In genomic region chr2:209680596-209680995, GRCh38 we compare ENCODE assay signal across 15 cellular contexts.
DNase-seq lines count a peak whose midpoint lies in the region; ATAC-seq lines count a peak whose summit lies in the region.
"Had no signal": no experiment of that assay in that cellular context is flagged by ENCODE, and none has a peak within 500 bp of the region (broad histone marks: within the 10 kb centered on the region; RNA-seq: fewer than 3 reads in every experiment).

No MANE protein-coding gene starts in this region.

- DNase-seq in NCI-H82 (lab: John Stamatoyannopoulos, UW) (peak; percentile 22), NCI-H82 treated with DMSO at 0.1 percent for 48 hours (lab: John Stamatoyannopoulos, UW; ENCODE audit: unreplicated experiment) (no peak), NCI-H1930 (lab: John Stamatoyannopoulos, UW) (peak; percentile 11 to 35), mucosa of gallbladder (ENCODE audit: low spot score) (peak; percentile 58), SK-N-DZ (ENCODE audit: low spot score) (no peak), Right ventricle myocardium superior (no peak)
- no peak for DNase-seq in effector CD8-positive, alpha-beta T cell (lab: John Stamatoyannopoulos, UW)
- DNase-seq: AML-193; Caco-2; Calu3; CD4-positive, alpha-beta T cell; CD8-positive, alpha-beta T cell; DMS79 treated with DMSO at 0.1 percent for 48 hours; GF-D8 had no signal

- no peak for ATAC-seq in Right ventricle myocardium superior (ENCODE audit: poor library complexity)
- ATAC-seq: A549; CD8-positive, alpha-beta T cell had no signal

- intact Hi-C loops in Right ventricle myocardium superior (cut with DNase I), result no loop called here

Comparison
In these comparisons a context has a peak if more than half of its experiments do, and no peak if none do; other contexts are left out.
1. DNase-seq: peak in NCI-H82 (single experiment), NCI-H1930 (2 of 2) and mucosa of gallbladder (single experiment); none in NCI-H82 treated with DMSO at 0.1 percent for 48 hours (single experiment), SK-N-DZ (single experiment), effector CD8-positive, alpha-beta T cell (single experiment) and Right ventricle myocardium superior (single experiment).